1 cellular context compared by ENCODE assay signal in genomic region chr1:166838766-166839599, GRCh38.
TF ChIP-seq lines count a peak whose summit lies in the region.

POGK (plus strand) TSS chr1:166839475; CDS start chr1:166840957, 1,482 bp downstream.

TF ChIP-seq in GM23338, 12 proteins besides CTCF, POLR2A, EP300 and RAD21 (continued from another document):
- TF ChIP-seq ZNF462 (CRISPR knock-in tag; IDR thresholded peaks at IDR 0.05) (no peak), CREB1 (CRISPR knock-in tag; IDR thresholded peaks at IDR 0.05; ENCODE audit: low read depth) (peak; percentile 70), POLR2AphosphoS5 (IDR thresholded peaks at IDR 0.05; ENCODE audit: low read depth) (peak; percentile 90), REST (IDR thresholded peaks at IDR 0.05; ENCODE audit: unreplicated experiment) (peak; percentile 11), EZH2phosphoT487 (IDR thresholded peaks at IDR 0.05; ENCODE audit: unreplicated experiment) (no peak), NANOG (IDR thresholded peaks at IDR 0.05; ENCODE audit: borderline replicate concordance) (no peak)
